ENCODE assay signal across 19 cellular contexts in the genomic region with DNA sequence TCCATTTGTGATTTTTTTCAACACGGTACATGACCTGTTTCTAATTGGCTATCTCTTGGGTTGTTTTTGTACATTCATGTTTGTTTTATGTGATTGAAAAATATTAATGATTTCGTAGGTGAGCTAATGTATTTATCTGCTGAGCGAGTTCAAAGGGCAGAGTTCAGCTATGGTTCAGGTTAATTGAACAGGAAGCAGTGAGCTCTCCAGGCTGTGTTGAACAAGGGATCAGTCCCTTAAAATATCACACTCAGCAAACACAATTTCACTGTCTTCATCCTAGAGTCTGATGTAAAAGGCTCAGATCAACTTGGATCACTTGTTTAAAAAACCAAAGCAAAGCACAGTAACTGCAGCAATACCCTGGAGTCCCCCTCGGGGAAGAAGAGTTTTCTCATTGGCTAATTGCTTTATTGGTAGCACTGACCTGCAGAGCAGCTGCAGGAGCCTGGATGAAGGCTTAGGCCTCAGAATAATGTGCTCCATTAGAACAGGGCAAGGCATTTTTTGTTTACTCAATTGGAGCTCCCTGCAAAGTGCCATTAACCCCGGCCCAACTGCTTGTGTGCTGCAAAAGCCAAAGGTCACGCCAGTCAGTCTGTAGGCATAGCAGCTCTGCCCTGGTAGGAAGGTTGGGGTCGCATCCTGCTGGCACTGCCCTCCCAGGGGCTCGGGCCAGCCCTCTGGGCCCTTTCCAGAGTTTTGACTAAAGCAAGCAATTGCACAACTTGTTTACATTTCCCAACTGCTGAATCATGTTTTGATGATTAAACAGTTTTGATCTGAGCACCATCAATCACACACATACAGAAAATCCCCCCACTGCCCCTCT. TPM values are rescaled to one million over a fixed set of nuclear protein-coding genes. Genes with fewer than 3 reads are reported as not detected.
DNase-seq lines count a peak whose midpoint lies in the region; ATAC-seq, FAIRE-seq and TF ChIP-seq lines count a peak whose summit lies in the region.
"Had no signal": no experiment of that assay in that cellular context is flagged by ENCODE, and none has a peak within 500 bp of the region (broad histone marks: within the 10 kb centered on the region; RNA-seq: fewer than 3 reads in every experiment).

No MANE protein-coding gene starts in this region.

- TF ChIP-seq RAD21 in HepG2 (CRISPR knock-in tag; IDR thresholded peaks at IDR 0.05): no peak

- POLR2A ChIA-PET in HEK293 (lab: Yijun Ruan, JAX): interaction anchor here (0.6 kb wide), 1 partner anchor 11 kb away, joined by 3 read pairs; a partner anchor contains a TSS
- POLR2A ChIA-PET in HepG2 (lab: Yijun Ruan, JAX): interaction anchor here (1.3 kb wide), 1 partner anchor 11 kb away, joined by 5 read pairs; a partner anchor contains a TSS

- TF ChIP-seq EP300 in HepG2 (IDR thresholded peaks at IDR 0.05; ENCODE audit: low read depth in 2 of 2, low read length in 2 of 2) (peak in 1 of 2 experiments; percentile 49; a peak in 1 of 4 replicates), HepG2 (CRISPR knock-in tag; IDR thresholded peaks at IDR 0.05; ENCODE audit: borderline replicate concordance) (no peak; the same call in 1 of the 2 replicates)

- 6% methylated on average over 5 of the region's 8 CpGs for WGBS in HepG2 (ENCODE audit: low lambda C conversion rate)

- TF ChIP-seq CTCF in HEK293 (tag by site-specific recombination; IDR thresholded peaks at IDR 0.05) (no peak), HepG2 (CRISPR knock-in tag; IDR thresholded peaks at IDR 0.05) (no peak)

- TF ChIP-seq POLR2A in HepG2 (IDR thresholded peaks at IDR 0.05; ENCODE audit: insufficient read depth in 1 of 2, low read depth in 2 of 2, low read length in 2 of 2): no peak

- H3K36me3 ChIP-seq in HEK293 (ENCODE audit: control insufficient read depth in 2 of 2, insufficient read depth in 1 of 2, low read length in 2 of 2) (no peaks in the 10 kb centered on the region), HepG2 (replicated peaks in 1 of 2; ENCODE audit: control insufficient read depth in 1 of 2, insufficient read depth in 2 of 2, low read length in 2 of 2) (peaks cover 4 to 6% of the 10 kb centered on the region in 2 experiments; a peak in 1 of 5 replicates)
- H3K36me3 ChIP-seq: lower lobe of right lung, stomach, transverse colon had no signal

- no peak overlapping the region for H3K4me3 ChIP-seq in HEK293 (ENCODE audit: low read depth, low read length)
- H3K4me3 ChIP-seq in HepG2 (replicated peaks in 1 of 3; ENCODE audit: insufficient read depth in 1 of 3, low read depth in 2 of 3, low read length in 3 of 3): peak overlapping the region in 2 of 3 experiments; percentile 13 to 49; a peak in 3 of 6 replicates
- H3K4me3 ChIP-seq: lower lobe of right lung, stomach, transverse colon had no signal

- CTCF ChIA-PET in HEK293 (lab: Yijun Ruan, JAX): interaction anchor here (0.6 to 1.7 kb wide), 12 partner anchors 9 to 1075 kb away, joined by 3 to 6 read pairs (median 3); no protein-coding TSS in a partner anchor
- CTCF ChIA-PET in HepG2 (lab: Yijun Ruan, JAX; ENCODE audit: low intra/inter-chr PET ratio, low total read pairs): interaction anchor here (0.9 to 1.4 kb wide), 3 partner anchors 164 to 697 kb away, joined by 3 to 10 read pairs (median 4); no protein-coding TSS in a partner anchor

- intact Hi-C loops in HepG2 (cut with micrococcal nuclease; ENCODE audit: unreplicated experiment): loop anchor here (1.0 kb wide), 1 partner anchor 576 kb away; no protein-coding TSS in a partner anchor

- H3K79me2 ChIP-seq in HepG2 (ENCODE audit: insufficient read depth, low read length): peaks cover 16% of the 10 kb centered on the region

- peak; percentile 72 for FAIRE-seq in HepG2 (lab: Jason Lieb, UNC)
- FAIRE-seq: astrocyte, G401.6 had no signal

- H3K27me3 ChIP-seq in HepG2 (ENCODE audit: control insufficient read depth in 1 of 2, insufficient read depth in 2 of 2, low read length in 2 of 2): no peaks in the 10 kb centered on the region

- peak overlapping the region; percentile 65 for H3K4me2 ChIP-seq in HepG2 (ENCODE audit: low read depth, low read length)

- DNase-seq in COR-L47 (lab: John Stamatoyannopoulos, UW): peak; percentile 50
- DNase-seq in NCI-H748 treated with DMSO at 0.1 percent for 48 hours (lab: John Stamatoyannopoulos, UW): peak; percentile 54
- DNase-seq in HepG2 (ENCODE audit: low spot score): peak; percentile 55
- no peak for DNase-seq in pons (ENCODE audit: low spot score)
- DNase-seq: activated naive CD4-positive, alpha-beta T cell treated with anti-CD3 and anti-CD28 coated beads, Interleukin-2, amount 50 U/mL, for 16 hours; cerebellar nuclear complex; effector CD4-positive, alpha-beta T cell; foreskin melanocyte; islet precursor cell; lower lobe of right lung; NCI-H1048; NCI-H226; stomach; transverse colon had no signal

- H3K9me3 ChIP-seq in HEK293 (ENCODE audit: control insufficient read depth, insufficient read depth, low read depth, low read length): no peaks in the 10 kb centered on the region
- no peaks in the 10 kb centered on the region for H3K9me3 ChIP-seq in HepG2 (ENCODE audit: low read length)
- H3K9me3 ChIP-seq: lower lobe of right lung, transverse colon had no signal

- no peak overlapping the region for H2AFZ ChIP-seq in HepG2 (ENCODE audit: low read length)

- peak; percentile 75 for ATAC-seq in HepG2
- ATAC-seq in HG02763 (IDR thresholded peaks at IDR 0.05; ENCODE audit: unreplicated experiment): no peak
- ATAC-seq in GM21576 (IDR thresholded peaks at IDR 0.05; ENCODE audit: unreplicated experiment): no peak

- no peaks in the 10 kb centered on the region for H3K4me1 ChIP-seq in HEK293 (ENCODE audit: control insufficient read depth, insufficient read depth, low read length)
- peaks cover 53% of the 10 kb centered on the region for H3K4me1 ChIP-seq in HepG2 (ENCODE audit: insufficient read depth, low read length)

- no peak overlapping the region for H3K27ac ChIP-seq in HEK293 (ENCODE audit: extremely low read depth, low read depth, low read length)
- H3K27ac ChIP-seq in HepG2 (ENCODE audit: extremely low read length, insufficient read depth, low read length): peak overlapping the region; percentile 71
- H3K27ac ChIP-seq: lower lobe of right lung, stomach, transverse colon had no signal

- H4K20me1 ChIP-seq in HepG2 (ENCODE audit: insufficient read depth, low read length): peaks cover 13% of the 10 kb centered on the region

- H3K9ac ChIP-seq in HepG2 (ENCODE audit: insufficient read depth, low read depth, low read length): no peak overlapping the region

- BruUV-seq in HepG2 (replicated peaks; lab: Mats Ljungman, UMichigan): no TSS peak

- in situ Hi-C loops in HepG2 (cut with HindIII; ENCODE audit: extremely low pct_ligation_motif_present, low pct_unique_long_range_greater_than_20kb): loop anchor here (10.0 kb wide), 2 partner anchors 581 to 701 kb away; no protein-coding TSS in a partner anchor

TF ChIP-seq in HEK293, 187 proteins besides CTCF, POLR2A, EP300 and RAD21 (continues in another document):
- peak; percentile 58 for TF ChIP-seq ZIC2 (tag by site-specific recombination; IDR thresholded peaks at IDR 0.05)

TF ChIP-seq in HepG2, 621 proteins besides CTCF, POLR2A, EP300 and RAD21 (continues in another document):
- 0 out of 2 replicates have a peak, but pooled peaks have one; percentile 25 for TF ChIP-seq KDM3A (CRISPR knock-in tag; IDR thresholded peaks at IDR 0.05; ENCODE audit: low read depth)
- TF ChIP-seq, protein P1, sequence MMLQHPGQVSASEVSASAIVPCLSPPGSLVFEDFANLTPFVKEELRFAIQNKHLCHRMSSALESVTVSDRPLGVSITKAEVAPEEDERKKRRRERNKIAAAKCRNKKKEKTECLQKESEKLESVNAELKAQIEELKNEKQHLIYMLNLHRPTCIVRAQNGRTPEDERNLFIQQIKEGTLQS (CRISPR knock-in tag; IDR thresholded peaks at IDR 0.05): no peak
- TF ChIP-seq HDAC1 (CRISPR knock-in tag; IDR thresholded peaks at IDR 0.05): 0 out of 2 replicates have a peak, but pooled peaks have one; percentile 52
- peak; percentile 67 for TF ChIP-seq FOXP1 (IDR thresholded peaks at IDR 0.05)
- peak; percentile 84 for TF ChIP-seq FOXP1 (CRISPR knock-in tag; IDR thresholded peaks at IDR 0.05)

RNA-seq across cellular contexts. Expression of a gene that starts 10.5 kb away (rescaled TPM):
- total RNA-seq in HepG2 (2016; rRNA removed; fragmentation: Illumina TruSeq; extraction: Trizol): 3.0 and 6.2 TPM in 2 replicates
- total RNA-seq in HepG2 (2016; cell fraction: cytosol; rRNA removed; fragmentation: Illumina TruSeq; extraction: Trizol; ENCODE audit: low read depth): 0.30 and 0.35 TPM in 2 replicates
- 2.5 and 5.8 TPM in 2 replicates for total RNA-seq in HepG2 (2016; cell fraction: insoluble cytoplasmic fraction; rRNA removed; fragmentation: Illumina TruSeq; extraction: Trizol)
- total RNA-seq in HepG2 (2016; cell fraction: membrane; rRNA removed; fragmentation: Illumina TruSeq; extraction: Trizol): 2.0 and 2.3 TPM in 2 replicates
- 7.8 and 8.6 TPM in 2 replicates for total RNA-seq in HepG2 (2016; cell fraction: nucleus; rRNA removed; fragmentation: Illumina TruSeq; extraction: Trizol)
- polyA plus RNA-seq in HepG2 (2011; rRNA removed): 3.2 and 3.7 TPM in 2 replicates
- 0.94 and 2.0 TPM in 2 replicates for polyA plus RNA-seq in HepG2 (2011; cell fraction: cytosol; rRNA removed)
- polyA plus RNA-seq in HepG2 (2011; cell fraction: nucleus; rRNA removed): 5.2 and 8.5 TPM in 2 replicates
- 5.7 and 6.4 TPM in 2 replicates for polyA plus RNA-seq in HepG2 (2012)
- 0.16 and 0.31 TPM in 2 replicates for polyA plus RNA-seq in HepG2 (2016; cell fraction: cytosol; fragmentation: Illumina TruSeq; extraction: Trizol; ENCODE audit: low read depth)
- polyA plus RNA-seq in HepG2 (2016; cell fraction: insoluble cytoplasmic fraction; fragmentation: Illumina TruSeq; extraction: Trizol; ENCODE audit: low read depth): 3.3 TPM in 2 replicates
- polyA plus RNA-seq in HepG2 (2016; cell fraction: membrane; fragmentation: Illumina TruSeq; extraction: Trizol; ENCODE audit: low read depth): 0.70 and 0.78 TPM in 2 replicates
- 8.3 and 9.1 TPM in 2 replicates for polyA plus RNA-seq in HepG2 (2016; cell fraction: nucleus; fragmentation: Illumina TruSeq; extraction: Trizol; ENCODE audit: insufficient read depth, low read depth)
- polyA minus RNA-seq in HepG2 (2011; rRNA and poly(A)+ RNA removed; ENCODE audit: low replicate concordance): 3.8 and 10.8 TPM in 2 replicates
- 4.7 and 7.6 TPM in 2 replicates for polyA minus RNA-seq in HepG2 (2011; cell fraction: cytosol; rRNA and poly(A)+ RNA removed)
- polyA minus RNA-seq in HepG2 (2011; cell fraction: nucleus; rRNA and poly(A)+ RNA removed): 13.3 and 20.5 TPM in 2 replicates
